In the genomic region with DNA sequence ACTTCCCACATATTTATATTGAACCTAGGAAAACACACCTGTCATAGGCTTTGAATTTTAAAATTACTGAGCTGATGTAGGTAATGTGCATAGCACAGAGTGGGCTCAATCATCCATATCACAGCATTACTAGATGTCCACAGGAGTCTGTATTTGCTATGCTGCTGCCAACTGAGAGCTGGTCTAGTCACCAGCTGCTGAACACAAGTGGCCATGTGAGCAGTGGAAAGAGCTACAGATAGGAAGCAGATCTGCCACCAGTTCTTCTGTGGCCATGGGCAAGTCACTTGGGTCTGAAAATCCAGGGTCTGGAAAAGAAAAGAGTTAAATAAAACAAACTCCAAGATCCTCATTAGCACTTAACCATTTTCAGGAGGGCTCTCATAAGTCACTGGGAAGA, we compare ENCODE assay signal across 24 cellular contexts.
DNase-seq lines count a peak whose midpoint lies in the region; ATAC-seq, FAIRE-seq and TF ChIP-seq lines count a peak whose summit lies in the region.
"Had no signal": no experiment of that assay in that cellular context is flagged by ENCODE, and none has a peak within 500 bp of the region (broad histone marks: within the 10 kb centered on the region; RNA-seq: fewer than 3 reads in every experiment).

No MANE protein-coding gene starts in this region.

- peaks cover 11% of the 10 kb centered on the region for H3K9me3 Mint-ChIP-seq in T-helper 2 cell treated with Interferon-gamma antibody and Interleukin-4, amounts not matched to agents 5 μg/mL and 100 μg/mL, for 36 hours
- H3K9me3 Mint-ChIP-seq: activated T-cell treated with anti-CD3 and anti-CD28 coated beads, Interleukin-2, amount 50 U/mL, for 24 hours; stimulated activated naive CD8-positive, alpha-beta T cell treated with anti-CD3 and anti-CD28 coated beads, Interleukin-15, Interleukin-2, amounts not matched to agents 100 ng/mL and 50 ng/mL, for 24 hours; T-cell had no signal

- H3K27me3 Mint-ChIP-seq in T-helper 2 cell treated with Interferon-gamma antibody and Interleukin-4, amounts not matched to agents 5 μg/mL and 100 μg/mL, for 36 hours (ENCODE audit: low read depth): peaks cover 13% of the 10 kb centered on the region
- H3K27me3 Mint-ChIP-seq: brain had no signal

- H3K9me3 ChIP-seq in Peyer's patch (no peaks in the 10 kb centered on the region), mucosa of rectum (ENCODE audit: control insufficient read depth in 2 of 2, low read length in 2 of 2) (no peaks in the 10 kb centered on the region)
- H3K9me3 ChIP-seq: esophagus muscularis mucosa, gastrocnemius medialis, SJCRH30 had no signal

- no peak overlapping the region for H3K4me3 ChIP-seq in Peyer's patch
- H3K4me3 ChIP-seq in mucosa of rectum (ENCODE audit: low read length in 2 of 2): no peak overlapping the region
- H3K4me3 ChIP-seq: A549, esophagus muscularis mucosa, gastrocnemius medialis, SJCRH30 had no signal

- H3K27ac ChIP-seq in 22Rv1 (peak overlapping the region; percentile 98), Peyer's patch (peak overlapping the region in 3 of 4 donors; percentile 35 to 73 (median 71)), mucosa of rectum (ENCODE audit: low read depth in 2 of 2, low read length in 2 of 2) (peak overlapping the region; percentile 94 to 95)
- H3K27ac ChIP-seq: esophagus muscularis mucosa, gastrocnemius medialis, SJCRH30 had no signal

- no peak for FAIRE-seq in GM12892 (lab: Jason Lieb, UNC)
- FAIRE-seq: A549, TTC549 had no signal

- H3K4me1 Mint-ChIP-seq in T-helper 2 cell treated with Interferon-gamma antibody and Interleukin-4, amounts not matched to agents 5 μg/mL and 100 μg/mL, for 36 hours (ENCODE audit: low read depth): peaks cover 15% of the 10 kb centered on the region

- no peak overlapping the region for H3K4me3 Mint-ChIP-seq in T-helper 2 cell treated with Interferon-gamma antibody and Interleukin-4, amounts not matched to agents 5 μg/mL and 100 μg/mL, for 36 hours
- H3K4me3 Mint-ChIP-seq: activated T-cell treated with anti-CD3 and anti-CD28 coated beads, Interleukin-2, amount 50 U/mL, for 24 hours; brain; stimulated activated naive CD8-positive, alpha-beta T cell treated with anti-CD3 and anti-CD28 coated beads, Interleukin-15, Interleukin-2, amounts not matched to agents 100 ng/mL and 50 ng/mL, for 24 hours; T-cell had no signal

- H3K4me1 ChIP-seq in Peyer's patch (peaks cover 0 to 14% (median 0%) of the 10 kb centered on the region in 4 donors), mucosa of rectum (ENCODE audit: control insufficient read depth in 2 of 2, insufficient read depth in 2 of 2, low read length in 2 of 2) (peaks cover 26 to 27% of the 10 kb centered on the region in 2 donors)
- H3K4me1 ChIP-seq: esophagus muscularis mucosa, gastrocnemius medialis, SJCRH30 had no signal

- no peaks in the 10 kb centered on the region for H3K36me3 ChIP-seq in Peyer's patch
- no peaks in the 10 kb centered on the region for H3K36me3 ChIP-seq in mucosa of rectum (ENCODE audit: control insufficient read depth in 2 of 2, insufficient read depth in 2 of 2, low read length in 2 of 2)
- H3K36me3 ChIP-seq: esophagus muscularis mucosa, gastrocnemius medialis, SJCRH30 had no signal

- H3K9ac ChIP-seq in mucosa of rectum (ENCODE audit: low read depth in 1 of 2, low read length in 2 of 2): no peak overlapping the region

- no peak for TF ChIP-seq POLR2A in Peyer's patch (IDR thresholded peaks at IDR 0.05)
- no peak for TF ChIP-seq POLR2A in GM12892 (IDR thresholded peaks at IDR 0.05; ENCODE audit: low read depth, low read length)

- peaks cover 1% of the 10 kb centered on the region for H3K36me3 Mint-ChIP-seq in T-helper 2 cell treated with Interferon-gamma antibody and Interleukin-4, amounts not matched to agents 5 μg/mL and 100 μg/mL, for 36 hours (ENCODE audit: low read depth)
- H3K36me3 Mint-ChIP-seq: T-cell had no signal

- ATAC-seq in GM18520 (IDR thresholded peaks at IDR 0.05; ENCODE audit: unreplicated experiment): no peak
- ATAC-seq: A549, gastrocnemius medialis, left ventricle myocardium superior, T-cell had no signal

- H3K27ac Mint-ChIP-seq in T-helper 2 cell treated with Interferon-gamma antibody and Interleukin-4, amounts not matched to agents 5 μg/mL and 100 μg/mL, for 36 hours: no peak overlapping the region
- H3K27ac Mint-ChIP-seq: activated T-cell treated with anti-CD3 and anti-CD28 coated beads, Interleukin-2, amount 50 U/mL, for 24 hours; stimulated activated naive CD8-positive, alpha-beta T cell treated with anti-CD3 and anti-CD28 coated beads, Interleukin-15, Interleukin-2, amounts not matched to agents 100 ng/mL and 50 ng/mL, for 24 hours; T-cell had no signal

- TF ChIP-seq CTCF in 22Rv1 (IDR thresholded peaks at IDR 0.05): no peak
- no peak for TF ChIP-seq CTCF in Peyer's patch (IDR thresholded peaks at IDR 0.05)

- peak; percentile 69 for DNase-seq in NCI-H146 (lab: John Stamatoyannopoulos, UW)
- DNase-seq in Peyer's patch: no peak
- DNase-seq in T-helper 2 cell treated with Interferon-gamma antibody and Interleukin-4, amounts not matched to agents 5 μg/mL and 100 μg/mL, for 36 hours (ENCODE audit: low spot score): no peak
- DNase-seq in GM12892 (ENCODE audit: insufficient read length): no peak
- no peak for DNase-seq in NOMO-1 treated with dmso at 0.1 percent for 144 hours (lab: John Stamatoyannopoulos, UW; ENCODE audit: unreplicated experiment)
- DNase-seq: activated T-cell treated with anti-CD3 and anti-CD28 coated beads, Interleukin-2, amount 50 U/mL, for 24 hours; effector CD8-positive, alpha-beta T cell; gastrocnemius medialis; hippocampal formation; left ventricle myocardium superior; NCI-H187; NCI-H446; SJCRH30; stimulated activated CD4-positive, alpha-beta T cell treated with anti-CD3 and anti-CD28 coated beads, Interleukin-15, amount 100 ng/mL, for 24 hours; T-cell; trophoblast cell had no signal

- H3K27me3 ChIP-seq in Peyer's patch (no peaks in the 10 kb centered on the region), mucosa of rectum (ENCODE audit: control insufficient read depth in 2 of 2, insufficient read depth in 2 of 2, low read length in 2 of 2) (no peaks in the 10 kb centered on the region)
- H3K27me3 ChIP-seq: esophagus muscularis mucosa, gastrocnemius medialis, SJCRH30 had no signal
